8 cellular contexts compared by ENCODE assay signal in the genomic region with DNA sequence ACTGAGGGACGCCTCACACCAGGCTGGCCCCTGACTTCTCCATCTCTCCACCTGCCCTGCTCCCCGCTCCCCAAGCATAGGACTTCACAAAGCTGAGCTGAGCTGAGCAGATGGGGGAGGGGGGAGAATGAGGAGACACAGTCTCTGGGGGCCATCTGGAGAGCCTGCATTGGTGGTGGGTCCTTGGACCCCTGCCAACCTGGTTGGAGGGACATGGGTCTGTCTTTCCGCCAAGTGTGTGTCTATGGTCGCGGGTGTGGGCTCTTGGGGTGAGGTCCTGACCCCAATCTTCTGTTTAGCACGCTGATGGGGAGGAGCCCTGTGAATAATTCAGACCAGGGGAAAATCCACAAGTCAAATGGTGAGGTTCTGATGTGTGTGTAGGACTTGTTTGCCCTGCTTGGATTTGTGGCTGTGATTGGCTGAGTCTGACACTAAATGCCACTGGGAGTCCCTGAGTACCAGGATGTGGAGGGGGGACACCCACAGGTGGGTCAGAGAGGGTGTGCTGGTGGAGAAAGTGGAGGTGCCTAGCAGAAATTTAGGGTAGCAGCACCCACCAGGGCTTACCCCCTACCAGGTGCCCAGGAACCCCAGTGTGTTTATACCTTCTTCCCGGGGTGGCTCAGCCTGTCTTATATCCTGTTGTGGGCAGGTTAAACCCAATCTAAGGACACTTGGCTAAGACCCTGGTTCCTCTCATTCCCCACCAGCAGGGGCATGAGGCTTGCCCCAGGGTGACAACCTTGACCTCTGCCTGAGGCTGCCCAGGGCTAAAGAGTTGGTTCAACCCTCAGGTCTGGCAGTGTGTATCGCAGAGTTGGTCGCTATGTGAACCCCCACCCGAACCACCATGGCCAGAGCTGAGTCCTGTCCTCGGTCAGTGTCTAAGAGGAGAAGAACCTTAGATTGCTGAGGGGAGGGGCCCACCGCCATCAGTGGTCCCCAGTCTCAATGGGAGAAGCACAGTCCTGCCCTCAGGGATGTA. TPM values are rescaled to one million over a fixed set of nuclear protein-coding genes. Genes with fewer than 3 reads are reported as not detected.
DNase-seq lines count a peak whose midpoint lies in the region; ATAC-seq, FAIRE-seq and TF ChIP-seq lines count a peak whose summit lies in the region.

No MANE protein-coding gene starts in this region.

- H3K4me1 Mint-ChIP-seq in effector memory CD8-positive, alpha-beta T cell (ENCODE audit: low read depth in 2 of 2): peaks cover 74 to 78% of the 10 kb centered on the region in 2 donors

- H3K4me3 Mint-ChIP-seq in effector memory CD8-positive, alpha-beta T cell: peak overlapping the region; percentile 97 to 98

- TF ChIP-seq POLR2A in GM12892 (IDR thresholded peaks at IDR 0.05; ENCODE audit: low read depth, low read length): no peak

- H3K36me3 Mint-ChIP-seq in effector memory CD8-positive, alpha-beta T cell (ENCODE audit: insufficient read depth): peaks cover 78% of the 10 kb centered on the region

- peak; percentile 32 for ATAC-seq in effector memory CD8-positive, alpha-beta T cell (replicated peaks)
- no peak for ATAC-seq in HG02884 (IDR thresholded peaks at IDR 0.05; ENCODE audit: unreplicated experiment)
- no peak for ATAC-seq in GM21360 (IDR thresholded peaks at IDR 0.05; ENCODE audit: unreplicated experiment)
- no peak for ATAC-seq in HG03457 (IDR thresholded peaks at IDR 0.05; ENCODE audit: unreplicated experiment)

- peak overlapping the region; percentile 100 for H3K27ac Mint-ChIP-seq in effector memory CD8-positive, alpha-beta T cell

- H3K27me3 Mint-ChIP-seq in effector memory CD8-positive, alpha-beta T cell: no peaks in the 10 kb centered on the region

- no peaks in the 10 kb centered on the region for H3K9me3 Mint-ChIP-seq in effector memory CD8-positive, alpha-beta T cell

- peak; percentile 85 for FAIRE-seq in GM12892 (lab: Jason Lieb, UNC)

- peak; percentile 24 for DNase-seq in GM12892 (ENCODE audit: insufficient read length)
- DNase-seq in T-helper 2 cell: peak in 3 of 5 experiments; percentile 34 to 77 (median 75)
- peak; percentile 39 to 54 (median 50) for DNase-seq in effector memory CD8-positive, alpha-beta T cell
- peak; percentile 47 for DNase-seq in stimulated activated CD4-positive, alpha-beta T cell treated with anti-CD3 and anti-CD28 coated beads, Interleukin-4, amount 100 ng/mL, for 1 hour
- no peak for DNase-seq in Kasumi-1 (lab: John Stamatoyannopoulos, UW)

RNA-seq across cellular contexts. Expression of gene FMNL1, which starts 2.1 kb away (rescaled TPM):
- 54.8 TPM for polyA plus RNA-seq in GM12892 (2012; ENCODE audit: missing spikeins)

RNA-seq across cellular contexts. Expression of gene SPATA32, which starts 38.1 kb away (rescaled TPM):
- 0.74 TPM for polyA plus RNA-seq in GM12892 (2012; ENCODE audit: missing spikeins)

Comparison
In these comparisons a context has a peak if more than half of its experiments do, and no peak if none do; other contexts are left out.
1. DNase-seq: peak in GM12892 (single experiment), T-helper 2 cell (3 of 5), effector memory CD8-positive, alpha-beta T cell (3 of 3) and stimulated activated CD4-positive, alpha-beta T cell treated with anti-CD3 and anti-CD28 coated beads, Interleukin-4, amount 100 ng/mL, for 1 hour (single experiment); none in Kasumi-1 (0 of 2).